Comparison of ENCODE assay signal across 1 cellular context in the genomic region with DNA sequence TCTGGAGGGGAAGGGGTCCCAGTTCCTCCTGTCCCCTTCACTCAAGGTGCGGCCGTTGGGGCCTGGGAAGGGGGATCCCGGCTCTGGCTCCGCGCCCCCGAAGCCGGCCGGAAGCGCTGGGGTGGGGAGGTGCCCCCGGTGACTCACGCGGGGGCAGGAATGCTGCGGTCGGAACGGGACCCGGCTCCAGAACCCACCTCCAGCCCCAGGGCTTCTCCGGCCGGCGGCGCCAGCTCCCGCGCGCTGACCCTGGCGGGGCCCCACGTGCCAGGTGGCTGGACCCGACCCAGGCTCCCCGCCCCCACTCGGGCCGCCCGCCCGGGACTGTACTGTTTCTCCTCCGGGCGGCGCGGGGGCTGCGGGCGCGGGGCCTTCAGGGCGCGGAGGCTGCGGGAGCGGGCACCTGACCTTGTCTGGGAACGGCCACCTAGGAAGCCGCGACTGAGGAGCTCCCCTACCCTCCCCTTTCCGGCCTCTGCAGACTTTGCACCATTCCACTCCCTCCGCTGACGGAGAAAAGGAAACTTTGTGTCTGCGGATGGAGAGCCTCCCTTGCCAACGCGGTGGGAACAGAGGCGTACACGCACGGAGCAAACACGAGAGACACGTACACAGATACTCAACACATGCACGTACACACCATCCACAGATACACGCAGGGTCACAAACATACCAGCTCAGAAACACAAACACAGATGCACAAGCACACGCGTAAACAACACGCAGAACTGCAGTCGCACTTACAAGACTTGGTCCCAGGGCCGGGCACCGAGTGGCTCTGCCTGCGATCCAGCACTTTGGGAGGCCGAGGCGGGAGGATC.
A peak's percentile ranks its signal among the peaks of the same experiment; 100 is the strongest.
TF ChIP-seq lines count a peak whose summit lies in the region.

No MANE protein-coding gene starts in this region.

TF ChIP-seq in HepG2, 621 proteins besides CTCF, POLR2A, EP300 and RAD21 (continued from another document):
- TF ChIP-seq, protein P1, sequence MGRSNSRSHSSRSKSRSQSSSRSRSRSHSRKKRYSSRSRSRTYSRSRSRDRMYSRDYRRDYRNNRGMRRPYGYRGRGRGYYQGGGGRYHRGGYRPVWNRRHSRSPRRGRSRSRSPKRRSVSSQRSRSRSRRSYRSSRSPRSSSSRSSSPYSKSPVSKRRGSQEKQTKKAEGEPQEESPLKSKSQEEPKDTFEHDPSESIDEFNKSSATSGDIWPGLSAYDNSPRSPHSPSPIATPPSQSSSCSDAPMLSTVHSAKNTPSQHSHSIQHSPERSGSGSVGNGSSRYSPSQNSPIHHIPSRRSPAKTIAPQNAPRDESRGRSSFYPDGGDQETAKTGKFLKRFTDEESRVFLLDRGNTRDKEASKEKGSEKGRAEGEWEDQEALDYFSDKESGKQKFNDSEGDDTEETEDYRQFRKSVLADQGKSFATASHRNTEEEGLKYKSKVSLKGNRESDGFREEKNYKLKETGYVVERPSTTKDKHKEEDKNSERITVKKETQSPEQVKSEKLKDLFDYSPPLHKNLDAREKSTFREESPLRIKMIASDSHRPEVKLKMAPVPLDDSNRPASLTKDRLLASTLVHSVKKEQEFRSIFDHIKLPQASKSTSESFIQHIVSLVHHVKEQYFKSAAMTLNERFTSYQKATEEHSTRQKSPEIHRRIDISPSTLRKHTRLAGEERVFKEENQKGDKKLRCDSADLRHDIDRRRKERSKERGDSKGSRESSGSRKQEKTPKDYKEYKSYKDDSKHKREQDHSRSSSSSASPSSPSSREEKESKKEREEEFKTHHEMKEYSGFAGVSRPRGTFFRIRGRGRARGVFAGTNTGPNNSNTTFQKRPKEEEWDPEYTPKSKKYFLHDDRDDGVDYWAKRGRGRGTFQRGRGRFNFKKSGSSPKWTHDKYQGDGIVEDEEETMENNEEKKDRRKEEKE (IDR thresholded peaks at IDR 0.05), result no peak
- no peak for TF ChIP-seq NFIC (IDR thresholded peaks at IDR 0.05; ENCODE audit: low read length)
- TF ChIP-seq SATB2 (CRISPR knock-in tag; IDR thresholded peaks at IDR 0.05), result no peak
- TF ChIP-seq PHF20 (CRISPR knock-in tag; IDR thresholded peaks at IDR 0.05), result no peak
- TF ChIP-seq ZNF34 (CRISPR knock-in tag; IDR thresholded peaks at IDR 0.05; ENCODE audit: borderline replicate concordance), result no peak
- TF ChIP-seq REXO4 (CRISPR knock-in tag; IDR thresholded peaks at IDR 0.05; ENCODE audit: borderline replicate concordance), result 0 out of 2 replicates have a peak, but pooled peaks have one; percentile 58
- TF ChIP-seq RBFOX2 (IDR thresholded peaks at IDR 0.05; ENCODE audit: low read depth, low read length), result peak; percentile 98
- TF ChIP-seq ZNF766 (CRISPR knock-in tag; IDR thresholded peaks at IDR 0.05; ENCODE audit: borderline replicate concordance), result no peak; the same call in 1 of the 2 replicates
- TF ChIP-seq SOX5 (CRISPR knock-in tag; IDR thresholded peaks at IDR 0.05; ENCODE audit: borderline replicate concordance), result no peak; the same call in 1 of the 2 replicates
- no peak for TF ChIP-seq ZNF619 (CRISPR knock-in tag; IDR thresholded peaks at IDR 0.05)
- TF ChIP-seq MAF1 (CRISPR knock-in tag; IDR thresholded peaks at IDR 0.05; ENCODE audit: borderline replicate concordance), result no peak
- no peak for TF ChIP-seq ZNF776 (CRISPR knock-in tag; IDR thresholded peaks at IDR 0.05)
- TF ChIP-seq SOX13 (IDR thresholded peaks at IDR 0.05), result no peak
- peak in 1 of 2 experiments; percentile 35; a peak in 1 of 4 replicates for TF ChIP-seq SOX13 (CRISPR knock-in tag; conservative IDR thresholded peaks at IDR 0.05 in 1 of 2, IDR thresholded peaks at IDR 0.05 in 1 of 2)
- peak; percentile 42; the same call in 1 of the 2 replicates for TF ChIP-seq FOXO1 (CRISPR knock-in tag; IDR thresholded peaks at IDR 0.05)
- TF ChIP-seq, protein P2, sequence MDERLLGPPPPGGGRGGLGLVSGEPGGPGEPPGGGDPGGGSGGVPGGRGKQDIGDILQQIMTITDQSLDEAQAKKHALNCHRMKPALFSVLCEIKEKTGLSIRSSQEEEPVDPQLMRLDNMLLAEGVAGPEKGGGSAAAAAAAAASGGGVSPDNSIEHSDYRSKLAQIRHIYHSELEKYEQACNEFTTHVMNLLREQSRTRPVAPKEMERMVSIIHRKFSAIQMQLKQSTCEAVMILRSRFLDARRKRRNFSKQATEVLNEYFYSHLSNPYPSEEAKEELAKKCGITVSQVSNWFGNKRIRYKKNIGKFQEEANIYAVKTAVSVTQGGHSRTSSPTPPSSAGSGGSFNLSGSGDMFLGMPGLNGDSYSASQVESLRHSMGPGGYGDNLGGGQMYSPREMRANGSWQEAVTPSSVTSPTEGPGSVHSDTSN (CRISPR knock-in tag; IDR thresholded peaks at IDR 0.05), result no peak
- no peak for TF ChIP-seq ZBTB8A (CRISPR knock-in tag; IDR thresholded peaks at IDR 0.05; ENCODE audit: borderline replicate concordance, low read depth)
- peak; percentile 61; the same call in 1 of the 2 replicates for TF ChIP-seq ZNF138 (CRISPR knock-in tag; IDR thresholded peaks at IDR 0.05; ENCODE audit: low read depth)
- TF ChIP-seq ZSCAN31 (CRISPR knock-in tag; IDR thresholded peaks at IDR 0.05; ENCODE audit: low read depth), result no peak; the same call in 1 of the 2 replicates
TF ChIP-seq in HepG2: peak in this region for 218.
